ENCODE assay signal across 10 cellular contexts in genomic region chr2:75561566-75562512, GRCh38. TPM values are rescaled to one million over a fixed set of nuclear protein-coding genes. Genes with fewer than 3 reads are reported as not detected.
DNase-seq lines count a peak whose midpoint lies in the region; ATAC-seq and TF ChIP-seq lines count a peak whose summit lies in the region.
"Had no signal": no experiment of that assay in that cellular context is flagged by ENCODE, and none has a peak within 500 bp of the region (broad histone marks: within the 10 kb centered on the region; RNA-seq: fewer than 3 reads in every experiment).

No MANE protein-coding gene starts in this region.

- in situ Hi-C loops in transverse colon (cut with MboI; ENCODE audit: low pct_ligation_motif_present in 1 of 4, low pct_unique_long_range_greater_than_20kb in 1 of 4, low sequenced_read_pairs in 3 of 4): no loop called here

- intact Hi-C loops in transverse colon (cut with DNase I; ENCODE audit: low total_unique reads): no loop called here

- H3K9me3 ChIP-seq in transverse colon: no peaks in the 10 kb centered on the region

- H3K4me1 ChIP-seq in transverse colon: peaks cover 0 to 12% (median 3%) of the 10 kb centered on the region in 4 donors

- H3K27ac Mint-ChIP-seq in stimulated activated naive CD8-positive, alpha-beta T cell treated with anti-CD3 and anti-CD28 coated beads, Interleukin-15, Interleukin-2, amounts not matched to agents 100 ng/mL and 50 ng/mL, for 24 hours: no peak overlapping the region
- H3K27ac Mint-ChIP-seq in activated T-helper 17 cell treated with anti-CD3 and anti-CD28 coated beads, Interleukin-2, amount 50 U/mL, for 72 hours: no peak overlapping the region
- H3K27ac Mint-ChIP-seq: activated B cell treated with CpG ODN at 0.5 μM for 24 hours had no signal

- peaks cover 32% of the 10 kb centered on the region for H3K4me1 Mint-ChIP-seq in stimulated activated naive CD8-positive, alpha-beta T cell treated with anti-CD3 and anti-CD28 coated beads, Interleukin-15, Interleukin-2, amounts not matched to agents 100 ng/mL and 50 ng/mL, for 24 hours (ENCODE audit: low read depth)
- peaks cover 5% of the 10 kb centered on the region for H3K4me1 Mint-ChIP-seq in activated T-helper 17 cell treated with anti-CD3 and anti-CD28 coated beads, Interleukin-2, amount 50 U/mL, for 72 hours

- peak overlapping the region; percentile 67 for H3K4me3 Mint-ChIP-seq in stimulated activated naive CD8-positive, alpha-beta T cell treated with anti-CD3 and anti-CD28 coated beads, Interleukin-15, Interleukin-2, amounts not matched to agents 100 ng/mL and 50 ng/mL, for 24 hours
- peak overlapping the region; percentile 63 for H3K4me3 Mint-ChIP-seq in activated T-helper 17 cell treated with anti-CD3 and anti-CD28 coated beads, Interleukin-2, amount 50 U/mL, for 72 hours

- peak overlapping the region in 1 of 4 donors; percentile 48 for H3K4me3 ChIP-seq in transverse colon

- no peak for DNase-seq in stimulated activated naive CD8-positive, alpha-beta T cell treated with anti-CD3 and anti-CD28 coated beads, Interleukin-15, Interleukin-2, amounts not matched to agents 100 U/mL and 50 U/mL, for 24 hours
- peak; percentile 56 for DNase-seq in kidney tubule cell (ENCODE audit: low spot score)
- no peak for DNase-seq in transverse colon
- DNase-seq in GM19240 (ENCODE audit: insufficient read length, low spot score): no peak
- no peak for DNase-seq in GDM1 (lab: John Stamatoyannopoulos, UW)
- DNase-seq: activated B cell treated with CpG ODN at 0.5 μM for 24 hours, NCI-H187 treated with DMSO at 0.1 percent for 48 hours had no signal

- H3K9me3 Mint-ChIP-seq in stimulated activated naive CD8-positive, alpha-beta T cell treated with anti-CD3 and anti-CD28 coated beads, Interleukin-15, Interleukin-2, amounts not matched to agents 100 ng/mL and 50 ng/mL, for 24 hours: no peaks in the 10 kb centered on the region
- no peaks in the 10 kb centered on the region for H3K9me3 Mint-ChIP-seq in activated T-helper 17 cell treated with anti-CD3 and anti-CD28 coated beads, Interleukin-2, amount 50 U/mL, for 72 hours
- H3K9me3 Mint-ChIP-seq: activated B cell treated with CpG ODN at 0.5 μM for 24 hours had no signal

- no peak for TF ChIP-seq POLR2A in transverse colon (IDR thresholded peaks at IDR 0.05)

- no peak overlapping the region for H3K27ac ChIP-seq in transverse colon

- H3K27me3 Mint-ChIP-seq in stimulated activated naive CD8-positive, alpha-beta T cell treated with anti-CD3 and anti-CD28 coated beads, Interleukin-15, Interleukin-2, amounts not matched to agents 100 ng/mL and 50 ng/mL, for 24 hours: peaks cover 62% of the 10 kb centered on the region
- H3K27me3 Mint-ChIP-seq in activated T-helper 17 cell treated with anti-CD3 and anti-CD28 coated beads, Interleukin-2, amount 50 U/mL, for 72 hours: peaks cover 68% of the 10 kb centered on the region

- no peaks in the 10 kb centered on the region for H3K36me3 Mint-ChIP-seq in stimulated activated naive CD8-positive, alpha-beta T cell treated with anti-CD3 and anti-CD28 coated beads, Interleukin-15, Interleukin-2, amounts not matched to agents 100 ng/mL and 50 ng/mL, for 24 hours (ENCODE audit: low read depth)
- H3K36me3 Mint-ChIP-seq in activated T-helper 17 cell treated with anti-CD3 and anti-CD28 coated beads, Interleukin-2, amount 50 U/mL, for 72 hours (ENCODE audit: low read depth): no peaks in the 10 kb centered on the region

- no peak for ATAC-seq in stimulated activated naive CD8-positive, alpha-beta T cell treated with anti-CD3 and anti-CD28 coated beads, Interleukin-15, Interleukin-2, amounts not matched to agents 100 U/mL and 50 U/mL, for 24 hours
- no peak for ATAC-seq in activated T-helper 17 cell treated with anti-CD3 and anti-CD28 coated beads, Interleukin-2, amount 50 U/mL, for 72 hours (replicated peaks)
- ATAC-seq in GM21423 (IDR thresholded peaks at IDR 0.05; ENCODE audit: unreplicated experiment): no peak

- H3K36me3 ChIP-seq in transverse colon: no peaks in the 10 kb centered on the region

- no peak for TF ChIP-seq EP300 in transverse colon (IDR thresholded peaks at IDR 0.05; ENCODE audit: low read depth)

- peaks cover 38% of the 10 kb centered on the region for H3K27me3 ChIP-seq in transverse colon

- TF ChIP-seq CTCF in transverse colon (IDR thresholded peaks at IDR 0.05): no peak

- 66 to 69% methylated on average over 8 to 11 of the region's 11 CpGs for WGBS in transverse colon (ENCODE audit: low coverage in 1 of 2), 2 donors

RNA-seq across cellular contexts. Expression of gene EVA1A, which starts 1.1 kb away (rescaled TPM):
- total RNA-seq in activated T-helper 17 cell treated with anti-CD3 and anti-CD28 coated beads, Interleukin-2, amount 50 U/mL, for 72 hours: not detected
- total RNA-seq in transverse colon: not detected
- total RNA-seq: activated B cell treated with CpG ODN at 0.5 μM for 24 hours had no signal
